Comparison of ENCODE assay signal across 8 cellular contexts in genomic region chr12:49012739-49013138, GRCh38. TPM values are rescaled to one million over a fixed set of nuclear protein-coding genes. Genes with fewer than 3 reads are reported as not detected.
"Had no signal": no experiment of that assay in that cellular context is flagged by ENCODE, and none has a peak within 500 bp of the region (broad histone marks: within the 10 kb centered on the region; RNA-seq: fewer than 3 reads in every experiment).

No MANE protein-coding gene starts in this region.

- FAIRE-seq: H1, H54, HTR-8/SVneo had no signal

- H3K4me3 ChIP-seq: GM23338 had no signal

- H3K4me2 ChIP-seq: GM23338 had no signal

- ATAC-seq: GM23338 had no signal

- H2AFZ ChIP-seq: GM23338 had no signal

- DNase-seq: H9, HCEC 1CT, IMR-90 had no signal

RNA-seq across cellular contexts. Expression of gene DDN, which starts 13.6 kb away (rescaled TPM):
- polyA plus RNA-seq: GM23338 had no signal

RNA-seq across cellular contexts. Expression of gene WNT1, which starts 34.6 kb away (rescaled TPM):
- total RNA-seq: GM23338, H1, H9, HT-29, IMR-90 had no signal
- polyA plus RNA-seq: GM23338, H1, IMR-90 had no signal

RNA-seq across cellular contexts. Expression of gene WNT10B, which starts 41.2 kb away (rescaled TPM):
- total RNA-seq: GM23338 had no signal
- polyA plus RNA-seq: GM23338 had no signal
